In genomic region chr17:21275579-21276339, GRCh38 we compare ENCODE assay signal across 8 cellular contexts. TPM values are rescaled to one million over a fixed set of nuclear protein-coding genes. Genes with fewer than 3 reads are reported as not detected.
DNase-seq lines count a peak whose midpoint lies in the region; ATAC-seq and TF ChIP-seq lines count a peak whose summit lies in the region.

No MANE protein-coding gene starts in this region.

- ATAC-seq in GM18907 (IDR thresholded peaks at IDR 0.05; ENCODE audit: unreplicated experiment) (peak; percentile 89), HG03108 (IDR thresholded peaks at IDR 0.05; ENCODE audit: unreplicated experiment) (peak; percentile 95)

- DNase-seq in AG10803 (ENCODE audit: low read depth): peak; percentile 78
- peak; percentile 37 for DNase-seq in NCI-H446 treated with DMSO at 0.1 percent for 48 hours (lab: John Stamatoyannopoulos, UW)
- DNase-seq in activated CD4-positive, alpha-beta T cell treated with anti-CD3 and anti-CD28 coated beads for 48 hours: peak; percentile 97
- DNase-seq in colonic mucosa: peak; percentile 97
- peak; percentile 97 for DNase-seq in stimulated activated CD4-positive, alpha-beta T cell treated with anti-CD3 and anti-CD28 coated beads, Interleukin-4, amount 100 ng/mL, for 24 hours

- intact Hi-C loops in colonic mucosa (cut with DNase I): loop anchor here (5.0 kb wide), 1 partner anchor 177 kb away; no protein-coding TSS in a partner anchor

- 1% methylated on average over 61 of the region's 61 CpGs for WGBS in liver

- no peaks in the 10 kb centered on the region for H3K9me3 ChIP-seq in colonic mucosa
- H3K9me3 ChIP-seq in liver (ENCODE audit: control insufficient read depth in 4 of 4, low read length in 3 of 4): no peaks in the 10 kb centered on the region

- TF ChIP-seq CTCF in AG10803 (conservative IDR thresholded peaks at IDR 0.05; ENCODE audit: low read length): no peak
- no peak for TF ChIP-seq CTCF in colonic mucosa (IDR thresholded peaks at IDR 0.05)
- TF ChIP-seq CTCF in liver (IDR thresholded peaks at IDR 0.05; ENCODE audit: low read depth, low read length, missing input control): no peak

- H3K9ac ChIP-seq in colonic mucosa (ENCODE audit: low read depth in 2 of 2, low read length in 2 of 2): peak overlapping the region; percentile 75 to 83
- peak overlapping the region in 1 of 2 donors; percentile 62 for H3K9ac ChIP-seq in liver (ENCODE audit: low read depth in 1 of 2, low read length in 2 of 2)

- no peak overlapping the region for H3K27ac ChIP-seq in colonic mucosa
- H3K27ac ChIP-seq in liver (ENCODE audit: low read depth in 1 of 2, low read length in 2 of 2): no peak overlapping the region

- H3K36me3 ChIP-seq in colonic mucosa: no peaks in the 10 kb centered on the region
- H3K36me3 ChIP-seq in liver (ENCODE audit: control insufficient read depth in 4 of 4, insufficient read depth in 3 of 4, low read depth in 1 of 4, low read length in 3 of 4): no peaks in the 10 kb centered on the region

- H3K4me3 ChIP-seq in AG10803 (ENCODE audit: low read length): peak overlapping the region; percentile 66
- H3K4me3 ChIP-seq in colonic mucosa: peak overlapping the region; percentile 71
- H3K4me3 ChIP-seq in liver (ENCODE audit: low read depth in 1 of 3, low read length in 3 of 3): peak overlapping the region; percentile 20 to 73 (median 64)

- TF ChIP-seq RAD21 in liver (IDR thresholded peaks at IDR 0.05): peak in 1 of 2 donors; percentile 7

- H3K4me1 ChIP-seq in colonic mucosa (peaks cover 5% of the 10 kb centered on the region), liver (ENCODE audit: control insufficient read depth in 4 of 4, insufficient read depth in 4 of 4, low read length in 3 of 4) (peaks cover 7 to 20% (median 12%) of the 10 kb centered on the region in 4 donors)

- H3K27me3 ChIP-seq in colonic mucosa: no peaks in the 10 kb centered on the region
- H3K27me3 ChIP-seq in liver (ENCODE audit: control insufficient read depth in 4 of 4, insufficient read depth in 4 of 4, low read length in 3 of 4): no peaks in the 10 kb centered on the region

TF ChIP-seq in liver, 16 proteins besides CTCF, POLR2A, EP300 and RAD21:
- TF ChIP-seq EGR1 (IDR thresholded peaks at IDR 0.05; ENCODE audit: low read depth in 2 of 2) (no peak), FOXA2 (IDR thresholded peaks at IDR 0.05) (no peak), TAF1 (conservative IDR thresholded peaks at IDR 0.05) (no peak), JUND (IDR thresholded peaks at IDR 0.05) (no peak), HNF4G (IDR thresholded peaks at IDR 0.05) (no peak), RXRA (IDR thresholded peaks at IDR 0.05) (peak in 1 of 2 donors; percentile 48), YY1 (IDR thresholded peaks at IDR 0.05) (no peak), ZBTB33 (IDR thresholded peaks at IDR 0.05) (no peak), NR2F2 (IDR thresholded peaks at IDR 0.05) (no peak), GABPA (IDR thresholded peaks at IDR 0.05 in 1 of 2, conservative IDR thresholded peaks at IDR 0.05 in 1 of 2) (no peak), HNF4A (conservative IDR thresholded peaks at IDR 0.05) (peak; percentile 54 to 63), FOXA1 (IDR thresholded peaks at IDR 0.05) (no peak), SP1 (IDR thresholded peaks at IDR 0.05) (peak; percentile 67), REST (IDR thresholded peaks at IDR 0.05) (no peak), MAX (IDR thresholded peaks at IDR 0.05) (no peak), ATF3 (IDR thresholded peaks at IDR 0.05) (no peak)

RNA-seq across cellular contexts. Expression of gene MAP2K3, which starts 8.8 kb away (rescaled TPM):
- total RNA-seq in colonic mucosa (10 to 100 TPM; 64.5 to 67.1 TPM), liver (10 to 100 TPM; 21.6 to 88.4 TPM)
- 10 to 100 TPM; 30.0 to 31.0 TPM for polyA plus RNA-seq in liver

RNA-seq across cellular contexts. Expression of gene NATD1, which starts 22.5 kb away (rescaled TPM):
- total RNA-seq in colonic mucosa (1 to 10 TPM; 1.8 to 5.2 TPM), liver (10 to 100 TPM in 1 of 2 donors, 1 to 10 TPM in 1; 2.1 to 24.5 TPM)
- 1 to 10 TPM; 1.4 to 3.8 TPM for polyA plus RNA-seq in liver

Comparison
In these comparisons a context has a peak if more than half of its experiments do, and no peak if none do; other contexts are left out.
1. DNase-seq: peak in every context shown above with its lines; median percentile 97 in activated CD4-positive, alpha-beta T cell treated with anti-CD3 and anti-CD28 coated beads for 48 hours; 97 in colonic mucosa; 97 in stimulated activated CD4-positive, alpha-beta T cell treated with anti-CD3 and anti-CD28 coated beads, Interleukin-4, amount 100 ng/mL, for 24 hours; 78 in AG10803; 37 in NCI-H446 treated with DMSO at 0.1 percent for 48 hours.